Comparison of ENCODE assay signal across 20 cellular contexts in the genomic region with DNA sequence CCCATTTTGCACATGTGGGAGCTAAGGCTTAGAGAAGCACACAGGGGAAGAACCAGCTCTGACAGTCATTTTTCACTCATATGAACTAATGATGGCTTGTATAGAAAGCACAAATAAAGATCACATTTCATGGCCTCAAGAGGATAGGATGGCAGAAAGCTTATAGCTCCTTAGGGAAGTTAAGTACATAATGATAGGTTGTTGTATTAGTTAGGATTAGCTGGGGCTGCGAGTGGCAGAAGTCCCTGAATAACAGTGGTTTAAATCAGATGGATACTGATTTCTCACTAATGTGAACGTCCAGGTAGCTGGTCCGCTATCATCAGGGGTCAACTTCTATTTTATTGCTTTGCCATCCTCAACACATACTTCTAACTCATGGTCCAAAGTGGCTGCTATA.
"Had no signal": no experiment of that assay in that cellular context is flagged by ENCODE, and none has a peak within 500 bp of the region (broad histone marks: within the 10 kb centered on the region; RNA-seq: fewer than 3 reads in every experiment).

No MANE protein-coding gene starts in this region.

- H3K36me3 ChIP-seq: esophagus squamous epithelium, prostate gland, transverse colon had no signal

- ATAC-seq: left lobe of liver, right cardiac atrium had no signal

- H3K27me3 Mint-ChIP-seq: activated naive CD8-positive, alpha-beta T cell treated with anti-CD3 and anti-CD28 coated beads, Interleukin-2, amount 10 ng/mL, durations not matched to agents 7 days and 5 days had no signal

- H3K27me3 ChIP-seq: esophagus squamous epithelium, transverse colon had no signal

- H3K4me3 Mint-ChIP-seq: activated CD4-positive, alpha-beta T cell treated with anti-CD3 and anti-CD28 coated beads, Interleukin-2, amount 10 ng/mL, durations not matched to agents 7 days and 5 days; activated naive CD8-positive, alpha-beta T cell treated with anti-CD3 and anti-CD28 coated beads, Interleukin-2, amount 10 ng/mL, durations not matched to agents 7 days and 5 days had no signal

- H3K27ac ChIP-seq: esophagus squamous epithelium, prostate gland, skin epidermis, transverse colon had no signal

- DNase-seq: activated CD4-positive, alpha-beta T cell treated with anti-CD3 and anti-CD28 coated beads, Interleukin-2, amount 10 ng/mL, durations not matched to agents 7 days and 5 days; activated CD4-positive, CD25-positive, alpha-beta regulatory T cell; activated gamma-delta T cell treated with Interleukin-2 at 50 U/mL for 16 hours; activated naive CD8-positive, alpha-beta T cell treated with anti-CD3 and anti-CD28 coated beads, Interleukin-2, amount 10 ng/mL, durations not matched to agents 7 days and 5 days; cortex of kidney; effector CD8-positive, alpha-beta T cell; esophagus squamous epithelium; hippocampal formation; midbrain; right cardiac atrium; stimulated activated CD4-positive, alpha-beta T cell treated with anti-CD3 and anti-CD28 coated beads, Interleukin-4, amount 100 ng/mL, for 4 hours; stimulated activated CD8-positive, alpha-beta memory T cell treated with anti-CD3 and anti-CD28 coated beads, Interleukin-4, amount 100 ng/mL, for 48 hours; stimulated activated naive CD4-positive, alpha-beta T cell treated with Interleukin-2 at 50 U/mL for 16 hours; substantia nigra; transverse colon had no signal

- H3K36me3 Mint-ChIP-seq: activated naive CD8-positive, alpha-beta T cell treated with anti-CD3 and anti-CD28 coated beads, Interleukin-2, amount 10 ng/mL, durations not matched to agents 7 days and 5 days had no signal

- H3K27ac Mint-ChIP-seq: activated CD4-positive, alpha-beta T cell treated with anti-CD3 and anti-CD28 coated beads, Interleukin-2, amount 10 ng/mL, durations not matched to agents 7 days and 5 days; activated naive CD8-positive, alpha-beta T cell treated with anti-CD3 and anti-CD28 coated beads, Interleukin-2, amount 10 ng/mL, durations not matched to agents 7 days and 5 days had no signal

- H3K4me1 Mint-ChIP-seq: activated CD4-positive, alpha-beta T cell treated with anti-CD3 and anti-CD28 coated beads, Interleukin-2, amount 10 ng/mL, durations not matched to agents 7 days and 5 days; activated naive CD8-positive, alpha-beta T cell treated with anti-CD3 and anti-CD28 coated beads, Interleukin-2, amount 10 ng/mL, durations not matched to agents 7 days and 5 days had no signal

- H3K9me3 ChIP-seq: esophagus squamous epithelium, prostate gland, transverse colon had no signal

- H3K4me3 ChIP-seq: esophagus squamous epithelium, prostate gland, skin epidermis, transverse colon had no signal

- H3K9me3 Mint-ChIP-seq: activated CD4-positive, alpha-beta T cell treated with anti-CD3 and anti-CD28 coated beads, Interleukin-2, amount 10 ng/mL, durations not matched to agents 7 days and 5 days; activated naive CD8-positive, alpha-beta T cell treated with anti-CD3 and anti-CD28 coated beads, Interleukin-2, amount 10 ng/mL, durations not matched to agents 7 days and 5 days had no signal

- FAIRE-seq: endothelial cell of umbilical vein, keratinocyte had no signal

- H3K4me1 ChIP-seq: esophagus squamous epithelium, prostate gland, transverse colon had no signal
